In genomic region chr2:221844187-221844586, GRCh38 we compare ENCODE assay signal across 14 cellular contexts.
DNase-seq lines count a peak whose midpoint lies in the region; ATAC-seq lines count a peak whose summit lies in the region.
"Had no signal": no experiment of that assay in that cellular context is flagged by ENCODE, and none has a peak within 500 bp of the region (broad histone marks: within the 10 kb centered on the region; RNA-seq: fewer than 3 reads in every experiment).

No MANE protein-coding gene starts in this region.

- peak; percentile 84 for ATAC-seq in HG02870 (IDR thresholded peaks at IDR 0.05; ENCODE audit: unreplicated experiment)

- DNase-seq in NCI-H2029 (lab: John Stamatoyannopoulos, UW) (peak; percentile 13), NCI-H2029 treated with DMSO at 0.1 percent for 48 hours (lab: John Stamatoyannopoulos, UW) (no peak), NCI-H2196 (lab: John Stamatoyannopoulos, UW; ENCODE audit: unreplicated experiment) (peak; percentile 47), germinal center (ENCODE audit: low spot score) (no peak)
- DNase-seq in stimulated activated CD4-positive, alpha-beta T cell treated with anti-CD3 and anti-CD28 coated beads, Interleukin-2, amount 100 ng/mL, for 48 hours, result no peak
- no peak for DNase-seq in stimulated activated CD4-positive, alpha-beta T cell treated with anti-CD3 and anti-CD28 coated beads, Interleukin-1b, Interleukin-23, amount 100 ng/mL, for 48 hours
- no peak for DNase-seq in activated CD4-positive, alpha-beta T cell treated with anti-CD3 and anti-CD28 coated beads for 4 hours
- DNase-seq: activated CD4-positive, alpha-beta T cell treated with anti-CD3 and anti-CD28 coated beads, Interleukin-2, amount 10 ng/mL, durations not matched to agents 7 days and 5 days; activated naive CD4-positive, alpha-beta T cell treated with anti-CD3 and anti-CD28 coated beads, Interleukin-2, amount 50 U/mL, for 16 hours; caudate nucleus; mammary epithelial cell; NCI-H526; posterior cingulate gyrus had no signal

Comparison
In these comparisons a context has a peak if more than half of its experiments do, and no peak if none do; other contexts are left out.
1. DNase-seq: peak in NCI-H2029 (single experiment) and NCI-H2196 (single experiment); none in NCI-H2029 treated with DMSO at 0.1 percent for 48 hours (single experiment), stimulated activated CD4-positive, alpha-beta T cell treated with anti-CD3 and anti-CD28 coated beads, Interleukin-2, amount 100 ng/mL, for 48 hours (0 of 2), stimulated activated CD4-positive, alpha-beta T cell treated with anti-CD3 and anti-CD28 coated beads, Interleukin-1b, Interleukin-23, amount 100 ng/mL, for 48 hours (single experiment), germinal center (single experiment) and activated CD4-positive, alpha-beta T cell treated with anti-CD3 and anti-CD28 coated beads for 4 hours (0 of 2).